In the genomic region with DNA sequence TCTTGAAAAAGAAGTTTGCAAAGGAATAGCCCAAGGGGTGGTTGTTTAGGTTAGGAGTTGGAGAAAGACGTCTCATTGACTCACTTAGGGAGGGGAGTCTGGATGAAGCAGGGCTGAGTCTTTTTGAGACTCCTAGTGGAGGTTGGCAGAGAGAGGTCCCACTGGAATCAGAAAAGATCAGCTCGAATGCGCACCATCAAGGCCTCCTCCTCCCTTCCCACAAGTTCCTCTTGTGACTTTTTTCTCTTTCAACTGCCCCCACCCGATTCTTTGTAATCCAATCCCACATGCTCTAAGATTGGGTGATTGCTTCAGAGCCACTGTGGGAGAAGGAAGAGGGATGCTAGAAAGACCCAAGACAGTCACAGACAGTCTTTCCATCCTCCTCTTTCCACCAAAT, we compare ENCODE assay signal across 8 cellular contexts. TPM values are rescaled to one million over a fixed set of nuclear protein-coding genes. Genes with fewer than 3 reads are reported as not detected.
DNase-seq lines count a peak whose midpoint lies in the region; ATAC-seq, FAIRE-seq and TF ChIP-seq lines count a peak whose summit lies in the region.

No MANE protein-coding gene starts in this region.

- no peak for FAIRE-seq in HTR-8/SVneo (lab: Jason Lieb, UNC)

- H2AFZ ChIP-seq in OCI-LY7 (ENCODE audit: low read length): peak overlapping the region; percentile 83; the same call in 1 of the 2 replicates

- peaks cover 11% of the 10 kb centered on the region for H3K27me3 Mint-ChIP-seq in dendritic cell treated with granulocyte-macrophage colony-stimulating factor and Interleukin-4, amounts not matched to agents 40 ng/mL and 50 ng/mL, for 4 days

- H3K4me1 Mint-ChIP-seq in dendritic cell treated with granulocyte-macrophage colony-stimulating factor and Interleukin-4, amounts not matched to agents 40 ng/mL and 50 ng/mL, for 4 days (ENCODE audit: low read depth): peaks cover 71% of the 10 kb centered on the region

- intact Hi-C loops in OCI-LY7 (cut with micrococcal nuclease; ENCODE audit: unreplicated experiment): no loop called here
- intact Hi-C loops in dendritic cell treated with granulocyte-macrophage colony-stimulating factor and Interleukin-4, amounts not matched to agents 40 ng/mL and 50 ng/mL, for 4 days (cut with micrococcal nuclease): no loop called here

- H3K9me3 ChIP-seq in OCI-LY7 (ENCODE audit: low read length) (no peaks in the 10 kb centered on the region), mononuclear cell (ENCODE audit: low read depth, low read length) (no peaks in the 10 kb centered on the region)

- ATAC-seq in HG02763 (IDR thresholded peaks at IDR 0.05; ENCODE audit: unreplicated experiment): no peak

- POLR2A ChIA-PET in OCI-LY7 (lab: Charles Lee): interaction anchor here (0.6 to 2.7 kb wide), 11 partner anchors 16 to 442 kb away, joined by 3 to 31 read pairs (median 6); a partner anchor contains a TSS

- no peaks in the 10 kb centered on the region for H3K9me3 Mint-ChIP-seq in dendritic cell treated with granulocyte-macrophage colony-stimulating factor and Interleukin-4, amounts not matched to agents 40 ng/mL and 50 ng/mL, for 4 days

- H3K36me3 ChIP-seq in OCI-LY7 (ENCODE audit: insufficient read depth, low read length): no peaks in the 10 kb centered on the region

- no peak for TF ChIP-seq CTCF in OCI-LY7 (conservative IDR thresholded peaks at IDR 0.05; ENCODE audit: low read length)

- H3K4me2 ChIP-seq in OCI-LY7 (ENCODE audit: low read length): peak overlapping the region; percentile 87

- H3K4me1 ChIP-seq in OCI-LY7 (ENCODE audit: insufficient read depth, low read length, poor library complexity, severe bottlenecking) (peaks cover 41% of the 10 kb centered on the region), mononuclear cell (ENCODE audit: insufficient read depth, low read length) (peaks cover 45% of the 10 kb centered on the region)

- peaks cover 73% of the 10 kb centered on the region for H3K36me3 Mint-ChIP-seq in dendritic cell treated with granulocyte-macrophage colony-stimulating factor and Interleukin-4, amounts not matched to agents 40 ng/mL and 50 ng/mL, for 4 days (ENCODE audit: low read depth)

- CTCF ChIA-PET in OCI-LY7 (lab: Charles Lee; ENCODE audit: unreplicated experiment): interaction anchor here (0.6 to 2.0 kb wide), 4 partner anchors 16 to 112 kb away, joined by 7 to 16 read pairs (median 9); no protein-coding TSS in a partner anchor

- H3K27ac Mint-ChIP-seq in dendritic cell treated with granulocyte-macrophage colony-stimulating factor and Interleukin-4, amounts not matched to agents 40 ng/mL and 50 ng/mL, for 4 days: peak overlapping the region; percentile 93

- H3K4me3 ChIP-seq in OCI-LY7 (ENCODE audit: low read depth, low read length, poor library complexity, severe bottlenecking) (peak overlapping the region; percentile 68), mononuclear cell (ENCODE audit: low read length) (peak overlapping the region; percentile 49)

- no peaks in the 10 kb centered on the region for H3K79me2 ChIP-seq in OCI-LY7 (ENCODE audit: insufficient read depth, low read depth, low read length)

- H3K27ac ChIP-seq in OCI-LY7 (ENCODE audit: low read depth, low read length, poor library complexity, severe bottlenecking): peak overlapping the region; percentile 28

- H3K9me2 ChIP-seq in OCI-LY7 (ENCODE audit: insufficient read depth, low read length): no peaks in the 10 kb centered on the region

- peak overlapping the region; percentile 93 for H3K4me3 Mint-ChIP-seq in dendritic cell treated with granulocyte-macrophage colony-stimulating factor and Interleukin-4, amounts not matched to agents 40 ng/mL and 50 ng/mL, for 4 days

- no peaks in the 10 kb centered on the region for H4K20me1 ChIP-seq in OCI-LY7 (ENCODE audit: insufficient read depth, low read length)

- BruUV-seq in OCI-LY7 (replicated peaks; lab: Mats Ljungman, UMichigan): no TSS peak

- DNase-seq in EH (ENCODE audit: low read depth) (peak; percentile 76), OCI-LY7 (ENCODE audit: low spot score) (no peak), HTR-8/SVneo (ENCODE audit: insufficient read length, low spot score) (no peak), NCI-H128 (lab: John Stamatoyannopoulos, UW; ENCODE audit: unreplicated experiment) (no peak)
- DNase-seq in stimulated activated CD4-positive, alpha-beta T cell treated with anti-CD3 and anti-CD28 coated beads, Interleukin-4, amount 100 ng/mL, for 4 hours: no peak

- peaks cover 31% of the 10 kb centered on the region for H3K27me3 ChIP-seq in mononuclear cell (ENCODE audit: insufficient read depth, low read length)

RNA-seq across cellular contexts. Expression of a gene that starts 2.0 kb away (rescaled TPM):
- total RNA-seq in OCI-LY7 (2014; rRNA removed; shearing (Covaris generic)): 1.3 and 4.3 TPM in 2 replicates
- total RNA-seq in OCI-LY7 (2022) (2.0 TPM in 2 replicates), mononuclear cell (12.9 TPM)

RNA-seq across cellular contexts. Expression of a gene that starts 14.5 kb away (rescaled TPM):
- not detected in 2 replicates for total RNA-seq in OCI-LY7 (2014; rRNA removed; shearing (Covaris generic))
- total RNA-seq in OCI-LY7 (2022) (not detected in 2 replicates), mononuclear cell (not detected)

RNA-seq across cellular contexts. Expression of a gene that starts 26.4 kb away (rescaled TPM):
- total RNA-seq in OCI-LY7 (2014; rRNA removed; shearing (Covaris generic)): 5.2 and 9.8 TPM in 2 replicates
- total RNA-seq in OCI-LY7 (2022): 13.2 and 15.5 TPM in 2 replicates
- 8.9 TPM for total RNA-seq in mononuclear cell

RNA-seq across cellular contexts. Expression of a gene that starts 28.8 kb away (rescaled TPM):
- total RNA-seq in OCI-LY7 (2014; rRNA removed; shearing (Covaris generic)): 1.2 TPM in 1 of 2 replicates, not detected in the other
- total RNA-seq in OCI-LY7 (2022): 0.88 and 0.89 TPM in 2 replicates
- total RNA-seq in mononuclear cell: 0.21 TPM

RNA-seq across cellular contexts. Expression of a gene that starts 29.9 kb away (rescaled TPM):
- not detected in 2 replicates for total RNA-seq in OCI-LY7 (2014; rRNA removed; shearing (Covaris generic))
- total RNA-seq in OCI-LY7 (2022) (not detected in 2 replicates), mononuclear cell (not detected)
